In genomic region chr10:326894-327635, GRCh38 we compare ENCODE assay signal across 26 cellular contexts.
"Had no signal": no experiment of that assay in that cellular context is flagged by ENCODE, and none has a peak within 500 bp of the region (broad histone marks: within the 10 kb centered on the region; RNA-seq: fewer than 3 reads in every experiment).

No MANE protein-coding gene starts in this region.

- H3K4me1 ChIP-seq: lower lobe of right lung, uterus had no signal

- H3K27ac Mint-ChIP-seq: activated CD4-positive, alpha-beta memory T cell treated with anti-CD3 and anti-CD28 coated beads, Interleukin-2, amount 10 ng/mL, durations not matched to agents 7 days and 5 days; activated naive CD8-positive, alpha-beta T cell treated with anti-CD3 and anti-CD28 coated beads for 36 hours; activated T-cell treated with anti-CD3 and anti-CD28 coated beads, Interleukin-2, amount 50 U/mL, for 24 hours; activated T-helper 17 cell treated with anti-CD3 and anti-CD28 coated beads, Interleukin-2, amount 50 U/mL, for 72 hours; endodermal cell; nephron progenitor cell; stimulated activated effector memory CD8-positive, alpha-beta T cell treated with anti-CD3 and anti-CD28 coated beads, Interleukin-12 subunit alpha, Interleukin-12 subunit beta, amount 100 ng/mL, for 72 hours; stimulated activated naive CD8-positive, alpha-beta T cell treated with anti-CD3 and anti-CD28 coated beads, Interleukin-15, amount 100 ng/mL, for 72 hours; T-helper 17 cell had no signal

- H3K27ac ChIP-seq: colonic mucosa, esophagus squamous epithelium, gastroesophageal sphincter, heart left ventricle, lower lobe of right lung, parathyroid adenoma, skin epidermis, tibial artery, uterus had no signal

- H3K27me3 ChIP-seq: colonic mucosa, esophagus squamous epithelium, gastroesophageal sphincter, heart left ventricle, tibial artery, uterus had no signal

- H3K36me3 Mint-ChIP-seq: activated naive CD8-positive, alpha-beta T cell treated with anti-CD3 and anti-CD28 coated beads for 36 hours had no signal

- H3K9me3 ChIP-seq: colonic mucosa, esophagus squamous epithelium, gastroesophageal sphincter, heart left ventricle, lower lobe of right lung, mucosa of descending colon, tibial artery, uterus had no signal

- H3K4me3 Mint-ChIP-seq: activated CD4-positive, alpha-beta memory T cell treated with anti-CD3 and anti-CD28 coated beads, Interleukin-2, amount 10 ng/mL, durations not matched to agents 7 days and 5 days; activated naive CD8-positive, alpha-beta T cell treated with anti-CD3 and anti-CD28 coated beads for 36 hours; activated T-cell treated with anti-CD3 and anti-CD28 coated beads, Interleukin-2, amount 50 U/mL, for 24 hours; activated T-helper 17 cell treated with anti-CD3 and anti-CD28 coated beads, Interleukin-2, amount 50 U/mL, for 72 hours; endodermal cell; nephron progenitor cell; stimulated activated effector memory CD8-positive, alpha-beta T cell treated with anti-CD3 and anti-CD28 coated beads, Interleukin-12 subunit alpha, Interleukin-12 subunit beta, amount 100 ng/mL, for 72 hours; stimulated activated naive CD8-positive, alpha-beta T cell treated with anti-CD3 and anti-CD28 coated beads, Interleukin-15, amount 100 ng/mL, for 72 hours; T-helper 17 cell had no signal

- DNase-seq: activated CD4-positive, alpha-beta memory T cell treated with anti-CD3 and anti-CD28 coated beads, Interleukin-2, amount 10 ng/mL, durations not matched to agents 7 days and 5 days; activated CD4-positive, alpha-beta T cell treated with anti-CD3 and anti-CD28 coated beads for 48 hours; activated naive CD4-positive, alpha-beta T cell; activated naive CD8-positive, alpha-beta T cell treated with anti-CD3 and anti-CD28 coated beads for 36 hours; activated T-cell treated with anti-CD3 and anti-CD28 coated beads, Interleukin-2, amount 50 U/mL, for 24 hours; colonic mucosa; endodermal cell; esophagus squamous epithelium; heart left ventricle; kidney; lower lobe of right lung; mesendoderm; mucosa of descending colon; nephron progenitor cell; nucleus accumbens; right cardiac atrium; stimulated activated CD4-positive, alpha-beta T cell treated with anti-CD3 and anti-CD28 coated beads, Interleukin-2, amount 100 ng/mL, for 24 hours; stimulated activated naive CD8-positive, alpha-beta T cell treated with anti-CD3 and anti-CD28 coated beads, Interleukin-15, amount 100 ng/mL, for 72 hours; T-helper 17 cell; tibial artery; uterus had no signal

- H3K36me3 ChIP-seq: colonic mucosa, uterus had no signal

- H3K27me3 Mint-ChIP-seq: activated CD4-positive, alpha-beta memory T cell treated with anti-CD3 and anti-CD28 coated beads, Interleukin-2, amount 10 ng/mL, durations not matched to agents 7 days and 5 days; activated naive CD8-positive, alpha-beta T cell treated with anti-CD3 and anti-CD28 coated beads for 36 hours; activated T-cell treated with anti-CD3 and anti-CD28 coated beads, Interleukin-2, amount 50 U/mL, for 24 hours; activated T-helper 17 cell treated with anti-CD3 and anti-CD28 coated beads, Interleukin-2, amount 50 U/mL, for 72 hours; stimulated activated naive CD8-positive, alpha-beta T cell treated with anti-CD3 and anti-CD28 coated beads, Interleukin-15, amount 100 ng/mL, for 72 hours; T-helper 17 cell had no signal

- H3K9me3 Mint-ChIP-seq: activated CD4-positive, alpha-beta memory T cell treated with anti-CD3 and anti-CD28 coated beads, Interleukin-2, amount 10 ng/mL, durations not matched to agents 7 days and 5 days; activated naive CD8-positive, alpha-beta T cell treated with anti-CD3 and anti-CD28 coated beads for 36 hours; activated T-cell treated with anti-CD3 and anti-CD28 coated beads, Interleukin-2, amount 50 U/mL, for 24 hours; activated T-helper 17 cell treated with anti-CD3 and anti-CD28 coated beads, Interleukin-2, amount 50 U/mL, for 72 hours; endodermal cell; nephron progenitor cell; stimulated activated effector memory CD8-positive, alpha-beta T cell treated with anti-CD3 and anti-CD28 coated beads, Interleukin-12 subunit alpha, Interleukin-12 subunit beta, amount 100 ng/mL, for 72 hours; stimulated activated naive CD8-positive, alpha-beta T cell treated with anti-CD3 and anti-CD28 coated beads, Interleukin-15, amount 100 ng/mL, for 72 hours had no signal

- H3K4me3 ChIP-seq: colonic mucosa, esophagus squamous epithelium, gastroesophageal sphincter, heart left ventricle, lower lobe of right lung, mucosa of descending colon, skin epidermis, tibial artery, uterus had no signal
